Comparison of ENCODE assay signal across 10 cellular contexts in genomic region chr14:92362781-92363235, GRCh38. TPM values are rescaled to one million over a fixed set of nuclear protein-coding genes. Genes with fewer than 3 reads are reported as not detected.
DNase-seq lines count a peak whose midpoint lies in the region; ATAC-seq and TF ChIP-seq lines count a peak whose summit lies in the region.
"Had no signal": no experiment of that assay in that cellular context is flagged by ENCODE, and none has a peak within 500 bp of the region (broad histone marks: within the 10 kb centered on the region; RNA-seq: fewer than 3 reads in every experiment).

No MANE protein-coding gene starts in this region.

- no peaks in the 10 kb centered on the region for H3K36me3 ChIP-seq in IMR-90 (ENCODE audit: control insufficient read depth, insufficient read depth, low read length)
- H3K36me3 ChIP-seq: prostate gland had no signal

- H4K8ac ChIP-seq in IMR-90 (ENCODE audit: low read depth in 2 of 2, low read length in 2 of 2): no peak overlapping the region

- H3K27me3 ChIP-seq in IMR-90 (ENCODE audit: control insufficient read depth, insufficient read depth, low read length) (peaks cover 27% of the 10 kb centered on the region), dorsolateral prefrontal cortex (peaks cover 0 to 6% (median 0%) of the 10 kb centered on the region in 45 donors)

- no peak overlapping the region for H4K5ac ChIP-seq in IMR-90 (ENCODE audit: low read depth, low read length)

- dilution Hi-C loops in IMR-90 (cut with HindIII; ENCODE audit: low sequenced_read_pairs, unreplicated experiment): no loop called here

- no peak overlapping the region for H2BK5ac ChIP-seq in IMR-90 (ENCODE audit: low read depth, low read length, poor library complexity, severe bottlenecking)

- H2AK9ac ChIP-seq in IMR-90 (replicated peaks; ENCODE audit: low read depth, low read length, poor library complexity): no peak overlapping the region

- no TSS peak for BruUV-seq in IMR-90 (replicated peaks; lab: Mats Ljungman, UMichigan)

- no peak overlapping the region for H3K18ac ChIP-seq in IMR-90 (ENCODE audit: low read depth, low read length)

- H2AK5ac ChIP-seq in IMR-90 (ENCODE audit: low read depth, low read length): no peak overlapping the region

- no peak overlapping the region for H3K14ac ChIP-seq in IMR-90 (replicated peaks; ENCODE audit: low read depth, low read length)

- H2BK15ac ChIP-seq in IMR-90 (ENCODE audit: low read depth, low read length): no peak overlapping the region

- POLR2A ChIA-PET in IMR-90 (lab: Charles Lee; ENCODE audit: unreplicated experiment): no interaction called here

- no peaks in the 10 kb centered on the region for H3K9me1 ChIP-seq in IMR-90 (ENCODE audit: insufficient read depth, low read length)

- H4K20me1 ChIP-seq in IMR-90 (ENCODE audit: insufficient read depth, low read length): no peaks in the 10 kb centered on the region

- TF ChIP-seq CTCF in IMR-90 (conservative IDR thresholded peaks at IDR 0.05; ENCODE audit: low read depth, low read length) (no peak), dorsolateral prefrontal cortex (IDR thresholded peaks at IDR 0.05 in 54 of 56, conservative IDR thresholded peaks at IDR 0.05 in 2 of 56; ENCODE audit: low read depth in 1 of 56, partially characterized antibody in 56 of 56) (peak in 1 of 56 donors; percentile 12)

- no peak overlapping the region for H3K9ac ChIP-seq in IMR-90 (ENCODE audit: low read depth, low read length)
- H3K9ac ChIP-seq: KMS-11 had no signal

- H3K4ac ChIP-seq in IMR-90 (ENCODE audit: low read depth, low read length): no peak overlapping the region

- no peak overlapping the region for H3K4me2 ChIP-seq in IMR-90 (ENCODE audit: low read depth, low read length)
- H3K4me2 ChIP-seq: KMS-11 had no signal

- intact Hi-C loops in IMR-90 (cut with micrococcal nuclease): no loop called here
- intact Hi-C loops in dorsolateral prefrontal cortex (cut with DNase I): no loop called here
- intact Hi-C loops in posterior cingulate gyrus (cut with DNase I): no loop called here

- no peak overlapping the region for H3K27ac ChIP-seq in IMR-90 (ENCODE audit: insufficient read depth, low read length)
- H3K27ac ChIP-seq in dorsolateral prefrontal cortex: peak overlapping the region in 2 of 59 donors; percentile 14 to 59
- H3K27ac ChIP-seq: KMS-11, prostate gland had no signal

- no peak overlapping the region for H3K56ac ChIP-seq in IMR-90 (ENCODE audit: extremely low read depth, insufficient read depth, low read length)

- H2BK120ac ChIP-seq in IMR-90 (ENCODE audit: low read depth, low read length): no peak overlapping the region

- 65% methylated on average over 5 of the region's 14 CpGs; no CpG with 5 or more reads in 1 of the 2 experiments for WGBS in IMR-90 (ENCODE audit: extremely low coverage in 2 of 2, insufficient read length in 1 of 2), 2 experiments

- ATAC-seq in IMR-90 (ENCODE audit: low read depth) (no peak), HG03280 (IDR thresholded peaks at IDR 0.05; ENCODE audit: unreplicated experiment) (no peak)
- no peak for ATAC-seq in activated CD4-positive, CD25-positive, alpha-beta regulatory T cell treated with anti-CD3 and anti-CD28 coated beads, Interleukin-2, amount 50 U/mL, for 24 hours

- in situ Hi-C loops in IMR-90 (cut with MboI; ENCODE audit: low sequenced_read_pairs): no loop called here

- H3K4me3 ChIP-seq in IMR-90 (ENCODE audit: insufficient read depth, low read depth, low read length) (no peak overlapping the region), dorsolateral prefrontal cortex (no peak overlapping the region)
- H3K4me3 ChIP-seq: prostate gland had no signal

- no peak for TF ChIP-seq RAD21 in IMR-90 (IDR thresholded peaks at IDR 0.05; ENCODE audit: low read length)

- DNase-seq in DMS153 treated with DMSO at 0.1 percent for 48 hours (lab: John Stamatoyannopoulos, UW; ENCODE audit: unreplicated experiment) (peak; percentile 6), IMR-90 (peak; percentile 13), dorsolateral prefrontal cortex (peak in 7 of 10 donors; percentile 32 to 66 (median 46)), posterior cingulate gyrus (peak in 8 of 10 donors; percentile 13 to 91 (median 42)), NCI-H187 treated with DMSO at 0.1 percent for 48 hours (lab: John Stamatoyannopoulos, UW) (no peak)
- DNase-seq: activated naive CD4-positive, alpha-beta T cell treated with Interleukin-2 at 50 U/mL for 16 hours had no signal

- H3K9me3 ChIP-seq in IMR-90 (ENCODE audit: control insufficient read depth, insufficient read depth, low read length): no peaks in the 10 kb centered on the region
- H3K9me3 ChIP-seq: prostate gland had no signal

- H2BK20ac ChIP-seq in IMR-90 (ENCODE audit: low read depth, low read length): no peak overlapping the region

- no peak overlapping the region for H3K23ac ChIP-seq in IMR-90 (ENCODE audit: low read depth, low read length)

- no peak overlapping the region for H2AFZ ChIP-seq in IMR-90 (replicated peaks; ENCODE audit: low read length, poor library complexity)

- CTCF ChIA-PET in IMR-90 (lab: Yijun Ruan, JAX): no interaction called here

- no peaks in the 10 kb centered on the region for H3K4me1 ChIP-seq in IMR-90 (ENCODE audit: control insufficient read depth, insufficient read depth, low read length)
- H3K4me1 ChIP-seq: prostate gland had no signal

- no peak for TF ChIP-seq POLR2A in IMR-90 (IDR thresholded peaks at IDR 0.05; ENCODE audit: low read depth, low read length)

- no peaks in the 10 kb centered on the region for H3K79me1 ChIP-seq in IMR-90 (ENCODE audit: low read depth in 1 of 2, low read length in 2 of 2)

- H4K91ac ChIP-seq in IMR-90 (ENCODE audit: insufficient read depth, low read depth, low read length): no peak overlapping the region

TF ChIP-seq in IMR-90, 13 proteins besides CTCF, POLR2A, EP300 and RAD21:
- no peak for TF ChIP-seq FOS (IDR thresholded peaks at IDR 0.05; ENCODE audit: low read depth, low read length)
- TF ChIP-seq RCOR1 (IDR thresholded peaks at IDR 0.05; ENCODE audit: insufficient replicate concordance, low read length): no peak
- TF ChIP-seq MAFK (IDR thresholded peaks at IDR 0.05; ENCODE audit: low read depth, low read length): no peak
- TF ChIP-seq CHD1 (IDR thresholded peaks at IDR 0.05; ENCODE audit: low read depth, low read length): no peak
- no peak for TF ChIP-seq CEBPB (IDR thresholded peaks at IDR 0.05; ENCODE audit: low read depth, low read length)
- TF ChIP-seq BHLHE40 (IDR thresholded peaks at IDR 0.05; ENCODE audit: low read depth, low read length): no peak
- TF ChIP-seq RFX5 (IDR thresholded peaks at IDR 0.05; ENCODE audit: low read depth, low read length): no peak
- no peak for TF ChIP-seq NFE2L2 (IDR thresholded peaks at IDR 0.05; ENCODE audit: low read depth, low read length)
- TF ChIP-seq SMC3 (IDR thresholded peaks at IDR 0.05; ENCODE audit: low read depth, low read length): no peak
- TF ChIP-seq ELK1 (IDR thresholded peaks at IDR 0.05; ENCODE audit: borderline replicate concordance, low read depth, low read length): no peak
- TF ChIP-seq MAZ (IDR thresholded peaks at IDR 0.05; ENCODE audit: borderline replicate concordance, low read depth, low read length): no peak
- TF ChIP-seq USF2 (IDR thresholded peaks at IDR 0.05; ENCODE audit: low read depth, low read length): no peak
- TF ChIP-seq MXI1 (IDR thresholded peaks at IDR 0.05; ENCODE audit: borderline replicate concordance, low read depth, low read length): no peak

RNA-seq across cellular contexts. Expression of gene SLC24A4, which starts 39.8 kb away (rescaled TPM):
- total RNA-seq in IMR-90 (2012; rRNA removed): under 0.01 TPM in 1 of 2 replicates, not detected in the other
- not detected in 2 replicates for polyA plus RNA-seq in IMR-90 (2012; rRNA removed)
- polyA plus RNA-seq in IMR-90 (2012; cell fraction: cytosol; rRNA removed): 0.01 TPM in 1 of 2 replicates, not detected in the other
- polyA plus RNA-seq in IMR-90 (2012; cell fraction: nucleus; rRNA removed; ENCODE audit: low replicate concordance): not detected in 2 replicates
- total RNA-seq in dorsolateral prefrontal cortex: 10 to 100 TPM; 13.6 to 66.0 (median 33.7) TPM

Comparison
In these comparisons a context has a peak if more than half of its experiments do, and no peak if none do; other contexts are left out.
1. RNA of gene SLC24A4, which starts 39.8 kb away (total RNA-seq): 13.6 to 66.0 TPM in dorsolateral prefrontal cortex; under 0.01 TPM in IMR-90; every median in the first group is over 10 times any median in the second.